ENCODE assay signal across 1 cellular context in the genomic region with DNA sequence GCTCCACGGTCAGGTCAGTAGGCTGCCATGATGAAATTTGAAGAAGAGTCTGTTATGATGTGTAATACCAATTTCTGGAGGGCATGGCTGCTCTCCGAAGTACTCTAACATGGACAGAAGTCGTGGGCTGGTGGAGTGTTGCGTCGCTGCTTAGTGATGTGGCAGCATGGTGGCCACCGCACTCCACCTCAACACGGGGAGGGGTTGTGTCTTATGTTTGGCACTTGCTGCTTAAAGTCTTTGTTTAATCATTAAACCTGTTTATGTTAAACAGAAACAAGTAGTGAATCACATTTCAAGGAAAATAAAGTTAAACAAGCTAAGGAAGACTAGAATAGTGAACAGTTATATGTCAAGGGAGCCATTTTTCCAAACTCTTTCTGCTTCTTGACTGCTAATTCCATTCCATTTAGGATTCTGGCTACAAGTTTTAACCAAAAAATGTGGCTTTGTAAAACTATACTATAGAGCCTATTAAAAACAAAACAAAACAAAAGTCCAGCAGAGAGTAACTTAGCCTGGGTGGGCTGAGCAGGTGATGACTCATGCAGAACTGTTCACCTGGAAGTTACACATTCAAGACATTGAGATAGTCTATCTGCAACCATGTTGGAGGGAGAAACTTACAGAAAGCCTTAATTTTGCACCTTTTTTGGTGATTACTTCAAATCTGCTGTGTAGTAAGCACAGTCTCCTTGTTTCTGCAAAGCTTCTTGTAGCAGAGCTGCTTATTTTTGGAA.
TF ChIP-seq lines count a peak whose summit lies in the region.

No MANE protein-coding gene starts in this region.

TF ChIP-seq in WTC11, 78 proteins besides CTCF, POLR2A, EP300 and RAD21:
- TF ChIP-seq, protein P1, sequence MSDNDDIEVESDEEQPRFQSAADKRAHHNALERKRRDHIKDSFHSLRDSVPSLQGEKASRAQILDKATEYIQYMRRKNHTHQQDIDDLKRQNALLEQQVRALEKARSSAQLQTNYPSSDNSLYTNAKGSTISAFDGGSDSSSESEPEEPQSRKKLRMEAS (CRISPR knock-in tag; IDR thresholded peaks at IDR 0.05): no peak
- TF ChIP-seq TEAD1 (CRISPR knock-in tag; IDR thresholded peaks at IDR 0.05) (no peak), FOXJ3 (CRISPR knock-in tag; IDR thresholded peaks at IDR 0.05; ENCODE audit: borderline replicate concordance) (no peak), PRRX2 (CRISPR knock-in tag; IDR thresholded peaks at IDR 0.05) (no peak), ZNF317 (CRISPR knock-in tag; IDR thresholded peaks at IDR 0.05; ENCODE audit: borderline replicate concordance, low read depth) (no peak), ZNF232 (CRISPR knock-in tag; IDR thresholded peaks at IDR 0.05) (no peak), KAT7 (CRISPR knock-in tag; IDR thresholded peaks at IDR 0.05; ENCODE audit: borderline replicate concordance) (no peak), SMAD4 (CRISPR knock-in tag; IDR thresholded peaks at IDR 0.05) (no peak), ZNF396 (CRISPR knock-in tag; IDR thresholded peaks at IDR 0.05; ENCODE audit: borderline replicate concordance) (no peak)
- TF ChIP-seq, protein P2, sequence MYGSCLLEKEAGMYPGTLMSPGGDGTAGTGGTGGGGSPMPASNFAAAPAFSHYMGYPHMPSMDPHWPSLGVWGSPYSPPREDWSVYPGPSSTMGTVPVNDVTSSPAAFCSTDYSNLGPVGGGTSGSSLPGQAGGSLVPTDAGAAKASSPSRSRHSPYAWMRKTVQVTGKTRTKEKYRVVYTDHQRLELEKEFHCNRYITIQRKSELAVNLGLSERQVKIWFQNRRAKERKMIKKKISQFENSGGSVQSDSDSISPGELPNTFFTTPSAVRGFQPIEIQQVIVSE (CRISPR knock-in tag; IDR thresholded peaks at IDR 0.05; ENCODE audit: borderline replicate concordance): no peak
- TF ChIP-seq, protein P3, sequence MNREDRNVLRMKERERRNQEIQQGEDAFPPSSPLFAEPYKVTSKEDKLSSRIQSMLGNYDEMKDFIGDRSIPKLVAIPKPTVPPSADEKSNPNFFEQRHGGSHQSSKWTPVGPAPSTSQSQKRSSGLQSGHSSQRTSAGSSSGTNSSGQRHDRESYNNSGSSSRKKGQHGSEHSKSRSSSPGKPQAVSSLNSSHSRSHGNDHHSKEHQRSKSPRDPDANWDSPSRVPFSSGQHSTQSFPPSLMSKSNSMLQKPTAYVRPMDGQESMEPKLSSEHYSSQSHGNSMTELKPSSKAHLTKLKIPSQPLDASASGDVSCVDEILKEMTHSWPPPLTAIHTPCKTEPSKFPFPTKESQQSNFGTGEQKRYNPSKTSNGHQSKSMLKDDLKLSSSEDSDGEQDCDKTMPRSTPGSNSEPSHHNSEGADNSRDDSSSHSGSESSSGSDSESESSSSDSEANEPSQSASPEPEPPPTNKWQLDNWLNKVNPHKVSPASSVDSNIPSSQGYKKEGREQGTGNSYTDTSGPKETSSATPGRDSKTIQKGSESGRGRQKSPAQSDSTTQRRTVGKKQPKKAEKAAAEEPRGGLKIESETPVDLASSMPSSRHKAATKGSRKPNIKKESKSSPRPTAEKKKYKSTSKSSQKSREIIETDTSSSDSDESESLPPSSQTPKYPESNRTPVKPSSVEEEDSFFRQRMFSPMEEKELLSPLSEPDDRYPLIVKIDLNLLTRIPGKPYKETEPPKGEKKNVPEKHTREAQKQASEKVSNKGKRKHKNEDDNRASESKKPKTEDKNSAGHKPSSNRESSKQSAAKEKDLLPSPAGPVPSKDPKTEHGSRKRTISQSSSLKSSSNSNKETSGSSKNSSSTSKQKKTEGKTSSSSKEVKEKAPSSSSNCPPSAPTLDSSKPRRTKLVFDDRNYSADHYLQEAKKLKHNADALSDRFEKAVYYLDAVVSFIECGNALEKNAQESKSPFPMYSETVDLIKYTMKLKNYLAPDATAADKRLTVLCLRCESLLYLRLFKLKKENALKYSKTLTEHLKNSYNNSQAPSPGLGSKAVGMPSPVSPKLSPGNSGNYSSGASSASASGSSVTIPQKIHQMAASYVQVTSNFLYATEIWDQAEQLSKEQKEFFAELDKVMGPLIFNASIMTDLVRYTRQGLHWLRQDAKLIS (CRISPR knock-in tag; IDR thresholded peaks at IDR 0.05; ENCODE audit: borderline replicate concordance): no peak
- TF ChIP-seq, protein P4, sequence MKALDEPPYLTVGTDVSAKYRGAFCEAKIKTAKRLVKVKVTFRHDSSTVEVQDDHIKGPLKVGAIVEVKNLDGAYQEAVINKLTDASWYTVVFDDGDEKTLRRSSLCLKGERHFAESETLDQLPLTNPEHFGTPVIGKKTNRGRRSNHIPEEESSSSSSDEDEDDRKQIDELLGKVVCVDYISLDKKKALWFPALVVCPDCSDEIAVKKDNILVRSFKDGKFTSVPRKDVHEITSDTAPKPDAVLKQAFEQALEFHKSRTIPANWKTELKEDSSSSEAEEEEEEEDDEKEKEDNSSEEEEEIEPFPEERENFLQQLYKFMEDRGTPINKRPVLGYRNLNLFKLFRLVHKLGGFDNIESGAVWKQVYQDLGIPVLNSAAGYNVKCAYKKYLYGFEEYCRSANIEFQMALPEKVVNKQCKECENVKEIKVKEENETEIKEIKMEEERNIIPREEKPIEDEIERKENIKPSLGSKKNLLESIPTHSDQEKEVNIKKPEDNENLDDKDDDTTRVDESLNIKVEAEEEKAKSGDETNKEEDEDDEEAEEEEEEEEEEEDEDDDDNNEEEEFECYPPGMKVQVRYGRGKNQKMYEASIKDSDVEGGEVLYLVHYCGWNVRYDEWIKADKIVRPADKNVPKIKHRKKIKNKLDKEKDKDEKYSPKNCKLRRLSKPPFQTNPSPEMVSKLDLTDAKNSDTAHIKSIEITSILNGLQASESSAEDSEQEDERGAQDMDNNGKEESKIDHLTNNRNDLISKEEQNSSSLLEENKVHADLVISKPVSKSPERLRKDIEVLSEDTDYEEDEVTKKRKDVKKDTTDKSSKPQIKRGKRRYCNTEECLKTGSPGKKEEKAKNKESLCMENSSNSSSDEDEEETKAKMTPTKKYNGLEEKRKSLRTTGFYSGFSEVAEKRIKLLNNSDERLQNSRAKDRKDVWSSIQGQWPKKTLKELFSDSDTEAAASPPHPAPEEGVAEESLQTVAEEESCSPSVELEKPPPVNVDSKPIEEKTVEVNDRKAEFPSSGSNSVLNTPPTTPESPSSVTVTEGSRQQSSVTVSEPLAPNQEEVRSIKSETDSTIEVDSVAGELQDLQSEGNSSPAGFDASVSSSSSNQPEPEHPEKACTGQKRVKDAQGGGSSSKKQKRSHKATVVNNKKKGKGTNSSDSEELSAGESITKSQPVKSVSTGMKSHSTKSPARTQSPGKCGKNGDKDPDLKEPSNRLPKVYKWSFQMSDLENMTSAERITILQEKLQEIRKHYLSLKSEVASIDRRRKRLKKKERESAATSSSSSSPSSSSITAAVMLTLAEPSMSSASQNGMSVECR (CRISPR knock-in tag; IDR thresholded peaks at IDR 0.05; ENCODE audit: borderline replicate concordance): no peak
